14 cellular contexts compared by ENCODE assay signal in the genomic region with DNA sequence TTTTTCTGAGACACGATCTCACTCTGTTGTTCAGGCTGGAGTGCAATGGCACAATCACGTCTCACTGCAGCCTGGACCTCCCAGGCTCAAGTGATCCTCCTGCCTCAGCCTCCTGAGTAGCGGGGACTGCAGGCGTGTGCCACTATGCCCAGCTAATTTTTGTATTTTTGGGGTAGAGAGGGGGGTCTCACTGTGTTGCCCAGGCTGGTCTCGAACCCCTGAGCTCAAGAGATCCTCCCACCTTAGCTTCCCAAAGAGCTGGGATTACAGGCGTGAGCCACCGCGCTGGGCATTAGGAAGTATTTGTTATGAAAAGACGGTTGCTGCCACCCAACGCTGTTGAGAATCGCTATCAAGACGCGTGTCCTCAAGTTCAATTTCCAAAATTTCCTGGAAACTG.
"Had no signal": no experiment of that assay in that cellular context is flagged by ENCODE, and none has a peak within 500 bp of the region (broad histone marks: within the 10 kb centered on the region; RNA-seq: fewer than 3 reads in every experiment).

No MANE protein-coding gene starts in this region.

- H3K36me3 ChIP-seq: left lung, thoracic aorta, uterus had no signal

- H3K4me3 Mint-ChIP-seq: activated T-helper 1 cell treated with anti-CD3 and anti-CD28 coated beads, Interleukin-12 subunit alpha, Interleukin-12 subunit beta, Interleukin-2, Interleukin-4 antibody, amounts not matched to agents 30 ng/mL and 10 ng/mL and 1 ng/mL, durations not matched to agents 14 hours and 24 hours and 36 hours; effector memory CD8-positive, alpha-beta T cell had no signal

- H3K4me3 ChIP-seq: left lung, mucosa of descending colon, psoas muscle, uterus had no signal

- DNase-seq: activated CD4-positive, CD25-positive, alpha-beta regulatory T cell treated with anti-CD3 and anti-CD28 coated beads, Interleukin-2, amount 50 U/mL, for 72 hours; anterior cingulate cortex; cerebellar nuclear complex; effector memory CD8-positive, alpha-beta T cell; head of caudate nucleus; kidney; left lung; mucosa of descending colon; naive thymus-derived CD8-positive, alpha-beta T cell; psoas muscle; stimulated activated CD4-positive, alpha-beta T cell treated with anti-CD3 and anti-CD28 coated beads, Interleukin-1b, Interleukin-23, amount 100 ng/mL, for 48 hours; uterus had no signal

- H3K4me1 ChIP-seq: left lung, psoas muscle, uterus had no signal

- H3K27ac Mint-ChIP-seq: activated T-helper 1 cell treated with anti-CD3 and anti-CD28 coated beads, Interleukin-12 subunit alpha, Interleukin-12 subunit beta, Interleukin-2, Interleukin-4 antibody, amounts not matched to agents 30 ng/mL and 10 ng/mL and 1 ng/mL, durations not matched to agents 14 hours and 24 hours and 36 hours; effector memory CD8-positive, alpha-beta T cell had no signal

- H3K9me3 Mint-ChIP-seq: activated T-helper 1 cell treated with anti-CD3 and anti-CD28 coated beads, Interleukin-12 subunit alpha, Interleukin-12 subunit beta, Interleukin-2, Interleukin-4 antibody, amounts not matched to agents 30 ng/mL and 10 ng/mL and 1 ng/mL, durations not matched to agents 14 hours and 24 hours and 36 hours; effector memory CD8-positive, alpha-beta T cell; naive thymus-derived CD8-positive, alpha-beta T cell had no signal

- H3K27ac ChIP-seq: left lung, psoas muscle, thoracic aorta, uterus had no signal

- ATAC-seq: effector memory CD8-positive, alpha-beta T cell; left lung; mucosa of descending colon; naive thymus-derived CD8-positive, alpha-beta T cell; psoas muscle had no signal

- H3K9me3 ChIP-seq: left lung, mucosa of descending colon, psoas muscle, thoracic aorta, uterus had no signal

- H3K36me3 Mint-ChIP-seq: naive thymus-derived CD8-positive, alpha-beta T cell had no signal
